In the genomic region with DNA sequence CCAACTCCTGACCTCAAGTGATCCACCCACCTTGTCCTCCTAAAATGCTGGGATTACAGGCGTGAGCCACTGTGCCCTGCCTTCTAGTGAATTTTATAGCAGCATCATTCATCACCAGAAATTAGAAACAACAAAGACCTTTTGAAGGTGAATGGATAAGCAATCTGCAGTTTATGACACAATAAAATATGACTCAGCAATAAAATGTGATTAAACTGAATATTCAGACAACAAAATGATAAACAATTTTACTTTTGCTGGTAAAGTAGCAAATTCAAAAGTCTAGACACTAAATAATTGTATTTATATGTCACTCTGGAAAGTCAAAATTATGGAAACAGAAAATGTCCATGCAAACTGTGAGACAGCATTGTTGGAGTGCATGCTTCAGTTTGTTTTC, we compare ENCODE assay signal across 29 cellular contexts.
"Had no signal": no experiment of that assay in that cellular context is flagged by ENCODE, and none has a peak within 500 bp of the region (broad histone marks: within the 10 kb centered on the region; RNA-seq: fewer than 3 reads in every experiment).

No MANE protein-coding gene starts in this region.

- DNase-seq: hypothalamus; immature natural killer cell; kidney; left colon; left lung; lower lobe of right lung; mammary epithelial cell; mesenchymal stem cell; naive thymus-derived CD8-positive, alpha-beta T cell; nucleus accumbens; retina; right cardiac atrium; sigmoid colon; small intestine; spleen; stimulated activated CD4-positive, alpha-beta T cell treated with anti-CD3 and anti-CD28 coated beads, Interleukin-4, amount 100 ng/mL, for 24 hours; stimulated activated naive CD4-positive, alpha-beta T cell; tibial artery; trophoblast cell; uterus had no signal

- H3K4me3 ChIP-seq: left lung, lower lobe of right lung, pancreas, prostate gland, sigmoid colon, spleen, suprapubic skin, thoracic aorta, tibial artery, uterus had no signal

- H3K27me3 ChIP-seq: left lung, pancreas, sigmoid colon, spleen, suprapubic skin, tibial artery, uterus had no signal

- FAIRE-seq: islet of Langerhans, kidney, pancreas, small intestine had no signal

- H3K27ac Mint-ChIP-seq: immature natural killer cell; naive thymus-derived CD8-positive, alpha-beta T cell; nephron; stimulated activated effector memory CD8-positive, alpha-beta T cell treated with anti-CD3 and anti-CD28 coated beads, Interleukin-12 subunit alpha, Interleukin-12 subunit beta, amount 100 ng/mL, for 72 hours; stimulated activated naive CD8-positive, alpha-beta T cell treated with anti-CD3 and anti-CD28 coated beads, Interleukin-15, Interleukin-2, amounts not matched to agents 100 ng/mL and 50 ng/mL, for 24 hours had no signal

- ATAC-seq: left colon; left lung; lower lobe of right lung; naive thymus-derived CD8-positive, alpha-beta T cell; pancreas; right cardiac atrium; stimulated activated effector memory CD8-positive, alpha-beta T cell treated with anti-CD3 and anti-CD28 coated beads, Interleukin-12 subunit alpha, Interleukin-12 subunit beta, amount 100 ng/mL, for 72 hours had no signal

- H3K4me1 ChIP-seq: left lung, lower lobe of right lung, pancreas, prostate gland, sigmoid colon, spleen, suprapubic skin, tibial artery, uterus had no signal

- H3K4me3 Mint-ChIP-seq: immature natural killer cell; naive thymus-derived CD8-positive, alpha-beta T cell; nephron; neural crest cell; stimulated activated effector memory CD8-positive, alpha-beta T cell treated with anti-CD3 and anti-CD28 coated beads, Interleukin-12 subunit alpha, Interleukin-12 subunit beta, amount 100 ng/mL, for 72 hours; stimulated activated naive CD8-positive, alpha-beta T cell treated with anti-CD3 and anti-CD28 coated beads, Interleukin-15, Interleukin-2, amounts not matched to agents 100 ng/mL and 50 ng/mL, for 24 hours had no signal

- H3K4me1 Mint-ChIP-seq: immature natural killer cell; naive thymus-derived CD8-positive, alpha-beta T cell; nephron; neural crest cell; stimulated activated effector memory CD8-positive, alpha-beta T cell treated with anti-CD3 and anti-CD28 coated beads, Interleukin-12 subunit alpha, Interleukin-12 subunit beta, amount 100 ng/mL, for 72 hours had no signal

- H3K27me3 Mint-ChIP-seq: naive thymus-derived CD8-positive, alpha-beta T cell; stimulated activated naive CD8-positive, alpha-beta T cell treated with anti-CD3 and anti-CD28 coated beads, Interleukin-15, Interleukin-2, amounts not matched to agents 100 ng/mL and 50 ng/mL, for 24 hours had no signal

- H3K9me3 Mint-ChIP-seq: nephron, neural crest cell had no signal

- H3K36me3 ChIP-seq: left lung, lower lobe of right lung, pancreas, prostate gland, sigmoid colon, spleen, suprapubic skin, thoracic aorta, tibial artery, uterus had no signal

- H3K9me3 ChIP-seq: left lung, lower lobe of right lung, pancreas, prostate gland, sigmoid colon, suprapubic skin, thoracic aorta, tibial artery, uterus had no signal

- H3K36me3 Mint-ChIP-seq: immature natural killer cell; naive thymus-derived CD8-positive, alpha-beta T cell; stimulated activated effector memory CD8-positive, alpha-beta T cell treated with anti-CD3 and anti-CD28 coated beads, Interleukin-12 subunit alpha, Interleukin-12 subunit beta, amount 100 ng/mL, for 72 hours had no signal

- H3K27ac ChIP-seq: left lung, lower lobe of right lung, pancreas, prostate gland, sigmoid colon, spleen, suprapubic skin, thoracic aorta, tibial artery, uterus had no signal
